ENCODE assay signal across 27 cellular contexts in the genomic region with DNA sequence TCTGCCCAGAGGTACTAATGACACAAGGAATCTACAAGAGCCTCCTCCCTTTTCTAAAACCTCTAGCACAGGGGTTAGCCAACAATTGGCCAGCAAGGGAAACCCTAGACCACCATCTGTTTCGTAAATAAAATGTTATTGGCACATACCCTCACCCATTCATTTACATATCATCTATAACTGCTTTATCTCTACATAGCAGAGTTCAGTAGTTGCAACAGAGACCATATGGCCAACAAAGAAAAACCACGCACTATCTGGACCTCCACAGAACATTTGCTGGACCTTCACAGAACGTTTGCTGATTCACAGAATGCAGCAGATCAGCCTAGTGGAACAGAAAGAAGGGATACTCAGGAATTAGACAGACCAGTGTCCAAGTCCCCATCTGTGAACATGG. TPM values are rescaled to one million over a fixed set of nuclear protein-coding genes. Genes with fewer than 3 reads are reported as not detected.
A peak's percentile ranks its signal among the peaks of the same experiment; 100 is the strongest.
DNase-seq lines count a peak whose midpoint lies in the region; ATAC-seq, FAIRE-seq and TF ChIP-seq lines count a peak whose summit lies in the region.
"Had no signal": no experiment of that assay in that cellular context is flagged by ENCODE, and none has a peak within 500 bp of the region (broad histone marks: within the 10 kb centered on the region; RNA-seq: fewer than 3 reads in every experiment).

No MANE protein-coding gene starts in this region.

- TF ChIP-seq POLR2A in GM12891 (IDR thresholded peaks at IDR 0.05; ENCODE audit: low read depth, low read length) = no peak
- TF ChIP-seq POLR2A in erythroblast (IDR thresholded peaks at IDR 0.05; ENCODE audit: low read length) = no peak

- ATAC-seq in GM19328 (IDR thresholded peaks at IDR 0.05; ENCODE audit: unreplicated experiment) = no peak
- no peak for ATAC-seq in left cardiac atrium
- no peak for ATAC-seq in HG02623 (IDR thresholded peaks at IDR 0.05; ENCODE audit: unreplicated experiment)
- ATAC-seq: HCT116 had no signal

- DNase-seq in GF-D8 (lab: John Stamatoyannopoulos, UW) (peak; percentile 34), GM12891 (ENCODE audit: insufficient read length, low spot score) (no peak), NCI-H69 (lab: John Stamatoyannopoulos, UW) (peak; percentile 18), erythroblast (lab: John Stamatoyannopoulos, UW) (peak; percentile 57 to 77), left cardiac atrium (no peak)
- DNase-seq: C1 segment of cervical spinal cord; CD4-positive, alpha-beta memory T cell; DMS79; EL; GDM1; Kasumi-1; NCI-H1092; NCI-H1417 treated with DMSO at 0.1 percent for 48 hours; NCI-H1694 treated with DMSO at 0.1 percent for 48 hours; NCI-H2081; NCI-H2227 treated with DMSO at 0.1 percent for 48 hours; SIG-M5; SK-N-SH; SW 1271 had no signal

- intact Hi-C loops in left cardiac atrium (cut with DNase I) = loop anchor here (5.0 to 10.0 kb wide), 3 partner anchors 115 to 317 kb away; no protein-coding TSS in a partner anchor

- FAIRE-seq in GM12891 (lab: Jason Lieb, UNC) = peak; percentile 41
- FAIRE-seq: GM12892, H1, RCC 7860 had no signal

TF ChIP-seq in GM12891, 5 proteins besides CTCF, POLR2A, EP300 and RAD21:
- TF ChIP-seq POU2F2 (IDR thresholded peaks at IDR 0.05; ENCODE audit: low read depth, low read length) = no peak
- TF ChIP-seq SPI1 (IDR thresholded peaks at IDR 0.05; ENCODE audit: low read depth, low read length) = no peak
- TF ChIP-seq PAX5 (IDR thresholded peaks at IDR 0.05; ENCODE audit: insufficient read depth, low read length, severe bottlenecking) = no peak
- no peak for TF ChIP-seq TAF1 (IDR thresholded peaks at IDR 0.05; ENCODE audit: low read depth, low read length)
- no peak for TF ChIP-seq POLR2AphosphoS5 (IDR thresholded peaks at IDR 0.05; ENCODE audit: low read depth, low read length)

RNA-seq across cellular contexts. Expression of gene SLC2A9, which starts 9.4 kb away (rescaled TPM):
- 0.56 TPM for polyA plus RNA-seq in GM12891 (2012; ENCODE audit: low read depth, missing spikeins)
- total RNA-seq in left cardiac atrium = 10 to 100 TPM; 10.3 to 12.4 TPM
- total RNA-seq: A673, NCI-H460 had no signal
- polyA plus RNA-seq: SK-N-SH had no signal

Comparison
In these comparisons a context has a peak if more than half of its experiments do, and no peak if none do; other contexts are left out.
1. DNase-seq: peak in GF-D8 (single experiment), NCI-H69 (single experiment) and erythroblast (2 of 2); none in GM12891 (single experiment) and left cardiac atrium (single experiment).